ENCODE assay signal across 1 cellular context in genomic region chr17:66753126-66753920, GRCh38.
TF ChIP-seq lines count a peak whose summit lies in the region.

No MANE protein-coding gene starts in this region.

TF ChIP-seq in K562, 482 proteins besides CTCF, POLR2A, EP300 and RAD21 (continued from another document and continues in another):
- TF ChIP-seq IFI16 (CRISPR knock-in tag; IDR thresholded peaks at IDR 0.05) = no peak
- TF ChIP-seq NCOR1 (IDR thresholded peaks at IDR 0.05) = peak; percentile 53; the same call in 1 of the 2 replicates
- no peak for TF ChIP-seq CTCFL (IDR thresholded peaks at IDR 0.05; ENCODE audit: borderline replicate concordance, insufficient read depth, low read depth, low read length, poor library complexity, severe bottlenecking)
- no peak for TF ChIP-seq CLOCK (CRISPR knock-in tag; IDR thresholded peaks at IDR 0.05; ENCODE audit: borderline replicate concordance)
- TF ChIP-seq ETV6 (IDR thresholded peaks at IDR 0.05; ENCODE audit: borderline replicate concordance in 1 of 2, low read depth in 2 of 2, low read length in 1 of 2) = no peak
- no peak for TF ChIP-seq ETV6 (CRISPR knock-in tag; IDR thresholded peaks at IDR 0.05; ENCODE audit: borderline replicate concordance)
- TF ChIP-seq SMARCA4 (IDR thresholded peaks at IDR 0.05) = peak; percentile 70; the same call in 1 of the 2 replicates
- TF ChIP-seq PREB (CRISPR knock-in tag; IDR thresholded peaks at IDR 0.05) = no peak
- no peak for TF ChIP-seq FOS (IDR thresholded peaks at IDR 0.05; ENCODE audit: extremely low read depth, insufficient read length)
- TF ChIP-seq THRA (IDR thresholded peaks at IDR 0.05) = no peak
- peak; percentile 84 for TF ChIP-seq TCF3 (CRISPR knock-in tag; IDR thresholded peaks at IDR 0.05)
- no peak for TF ChIP-seq EZH2 (IDR thresholded peaks at IDR 0.05; ENCODE audit: borderline replicate concordance, low read depth, low read length)
- no peak for TF ChIP-seq ZNF408 (CRISPR knock-in tag; IDR thresholded peaks at IDR 0.05; ENCODE audit: low read depth)
- no peak for TF ChIP-seq PPARD (CRISPR knock-in tag; IDR thresholded peaks at IDR 0.05)
- no peak for TF ChIP-seq ZNF695 (CRISPR knock-in tag; IDR thresholded peaks at IDR 0.05)
- TF ChIP-seq MTA2 (IDR thresholded peaks at IDR 0.05; ENCODE audit: low read depth) = peak; percentile 67
- no peak for TF ChIP-seq DLX4 (CRISPR knock-in tag; IDR thresholded peaks at IDR 0.05)
- no peak for TF ChIP-seq ZBED1 (IDR thresholded peaks at IDR 0.05)
- TF ChIP-seq MAZ (CRISPR knock-in tag; conservative IDR thresholded peaks at IDR 0.05 in 1 of 2, IDR thresholded peaks at IDR 0.05 in 1 of 2) = no peak
- TF ChIP-seq JUN (IDR thresholded peaks at IDR 0.05; ENCODE audit: borderline replicate concordance, low read depth, low read length) = 0 out of 2 replicates have a peak, but pooled peaks have one; percentile 14
- TF ChIP-seq JUN (CRISPR knock-in tag; IDR thresholded peaks at IDR 0.05; ENCODE audit: borderline replicate concordance) = no peak
- TF ChIP-seq PKNOX1 (IDR thresholded peaks at IDR 0.05) = no peak
- no peak for TF ChIP-seq FOXK2 (conservative IDR thresholded peaks at IDR 0.05 in 1 of 2, IDR thresholded peaks at IDR 0.05 in 1 of 2; ENCODE audit: low read depth in 2 of 2)
- TF ChIP-seq WHSC1 (IDR thresholded peaks at IDR 0.05; ENCODE audit: low read length) = no peak
- TF ChIP-seq ZNF436 (CRISPR knock-in tag; IDR thresholded peaks at IDR 0.05) = no peak
- no peak for TF ChIP-seq KLF1 (tag; IDR thresholded peaks at IDR 0.05)
- no peak for TF ChIP-seq GTF3C2 (IDR thresholded peaks at IDR 0.05; ENCODE audit: borderline replicate concordance, extremely low read depth, insufficient read length)
- no peak for TF ChIP-seq ZFPM2 (CRISPR knock-in tag; IDR thresholded peaks at IDR 0.05)
- no peak for TF ChIP-seq PRDM10 (IDR thresholded peaks at IDR 0.05; ENCODE audit: partially characterized antibody)
